13 cellular contexts compared by ENCODE assay signal in the genomic region with DNA sequence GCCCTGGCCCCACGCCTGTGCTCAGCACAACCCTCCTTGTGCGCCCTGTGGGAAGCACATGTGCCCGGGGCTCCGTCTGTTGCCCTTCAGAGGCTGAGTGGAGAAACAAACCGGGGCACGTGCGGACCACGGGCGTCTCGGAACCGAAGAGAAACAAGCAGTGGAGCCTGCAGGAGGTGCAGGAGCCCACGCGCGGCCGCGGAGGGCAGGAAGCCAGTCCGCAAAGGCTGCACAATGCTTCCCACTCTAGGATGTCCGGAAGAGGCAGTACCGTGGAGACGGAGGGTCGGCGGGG.
DNase-seq lines count a peak whose midpoint lies in the region; ATAC-seq, FAIRE-seq and TF ChIP-seq lines count a peak whose summit lies in the region.
"Had no signal": no experiment of that assay in that cellular context is flagged by ENCODE, and none has a peak within 500 bp of the region (broad histone marks: within the 10 kb centered on the region; RNA-seq: fewer than 3 reads in every experiment).

No MANE protein-coding gene starts in this region.

- FAIRE-seq in kidney (lab: Jason Lieb, UNC) = no peak
- FAIRE-seq: A549, H1, HTR-8/SVneo had no signal

- DNase-seq in right cardiac atrium = peak in 2 of 3 donors; percentile 3 to 43
- DNase-seq in left cardiac atrium = no peak
- DNase-seq in kidney = peak; percentile 43
- DNase-seq in psoas muscle = peak; percentile 11 to 45
- DNase-seq: CD4-positive, CD25-positive, alpha-beta regulatory T cell; DMS53; GF-D8 had no signal

- intact Hi-C loops in right cardiac atrium (cut with DNase I) = no loop called here
- intact Hi-C loops in left cardiac atrium (cut with DNase I) = no loop called here
- intact Hi-C loops in kidney (cut with DNase I) = no loop called here
- intact Hi-C loops in psoas muscle (cut with DNase I) = no loop called here

- H3K4me3 ChIP-seq in right cardiac atrium (ENCODE audit: low read length) (no peak overlapping the region), kidney (ENCODE audit: low read length in 2 of 2) (no peak overlapping the region), psoas muscle (no peak overlapping the region)
- H3K4me3 ChIP-seq: A549, HAP-1 had no signal

- H3K9me3 ChIP-seq in right cardiac atrium (ENCODE audit: control insufficient read depth, low read length) (no peaks in the 10 kb centered on the region), kidney (ENCODE audit: control insufficient read depth in 1 of 2, low read length in 2 of 2) (no peaks in the 10 kb centered on the region), psoas muscle (no peaks in the 10 kb centered on the region)
- H3K9me3 ChIP-seq: A549, HAP-1 had no signal

- TF ChIP-seq CTCF in kidney (IDR thresholded peaks at IDR 0.05; ENCODE audit: borderline replicate concordance, extremely low read depth, insufficient read depth) (no peak), psoas muscle (IDR thresholded peaks at IDR 0.05) (no peak)

- H3K36me3 ChIP-seq in kidney (ENCODE audit: control insufficient read depth in 1 of 2, insufficient read depth in 2 of 2, low read length in 2 of 2) (peaks cover 0 to 2% of the 10 kb centered on the region in 2 donors), psoas muscle (ENCODE audit: insufficient read depth in 1 of 2, low read depth in 1 of 2) (no peaks in the 10 kb centered on the region)
- H3K36me3 ChIP-seq: HAP-1 had no signal

- H3K27me3 ChIP-seq in right cardiac atrium (ENCODE audit: control insufficient read depth, insufficient read depth) (no peaks in the 10 kb centered on the region), psoas muscle (ENCODE audit: insufficient read depth in 3 of 3, low read length in 2 of 3) (no peaks in the 10 kb centered on the region)

- ATAC-seq in right cardiac atrium (no peak), left cardiac atrium (no peak), psoas muscle (no peak), HG03139 (IDR thresholded peaks at IDR 0.05; ENCODE audit: unreplicated experiment) (no peak), GM18909 (IDR thresholded peaks at IDR 0.05; ENCODE audit: poor library complexity, unreplicated experiment) (no peak)
- ATAC-seq: A549 had no signal

- H3K27ac ChIP-seq in right cardiac atrium (ENCODE audit: low read length) (no peak overlapping the region), kidney (ENCODE audit: low read depth in 2 of 2, low read length in 2 of 2) (no peak overlapping the region), psoas muscle (no peak overlapping the region)
- H3K27ac ChIP-seq: A549 had no signal

- H3K4me1 ChIP-seq in right cardiac atrium (ENCODE audit: control insufficient read depth, insufficient read depth, low read length) (no peaks in the 10 kb centered on the region), kidney (ENCODE audit: control insufficient read depth in 1 of 2, insufficient read depth in 1 of 2, low read depth in 1 of 2, low read length in 2 of 2) (no peaks in the 10 kb centered on the region), psoas muscle (no peaks in the 10 kb centered on the region)
- H3K4me1 ChIP-seq: A549, HAP-1 had no signal

- no peak overlapping the region for H3K9ac ChIP-seq in kidney (ENCODE audit: low read length in 2 of 2)

- 92% methylated on average over 22 of the region's 22 CpGs for WGBS in right cardiac atrium
- WGBS in psoas muscle, 3 donors = 88 to 94% (median 91%) methylated on average over 21 to 22 of the region's 22 CpGs
